In genomic region chr14:64503184-64503433, GRCh38 we compare ENCODE assay signal across 1 cellular context.
TF ChIP-seq lines count a peak whose summit lies in the region.

No MANE protein-coding gene starts in this region.

TF ChIP-seq in GM12878, 131 proteins besides CTCF, POLR2A, EP300 and RAD21:
- TF ChIP-seq HDGF (IDR thresholded peaks at IDR 0.05) (peak; percentile 17; the same call in 1 of the 2 replicates), HSF1 (IDR thresholded peaks at IDR 0.05; ENCODE audit: low read depth, low read length) (no peak)
- TF ChIP-seq, protein P1, sequence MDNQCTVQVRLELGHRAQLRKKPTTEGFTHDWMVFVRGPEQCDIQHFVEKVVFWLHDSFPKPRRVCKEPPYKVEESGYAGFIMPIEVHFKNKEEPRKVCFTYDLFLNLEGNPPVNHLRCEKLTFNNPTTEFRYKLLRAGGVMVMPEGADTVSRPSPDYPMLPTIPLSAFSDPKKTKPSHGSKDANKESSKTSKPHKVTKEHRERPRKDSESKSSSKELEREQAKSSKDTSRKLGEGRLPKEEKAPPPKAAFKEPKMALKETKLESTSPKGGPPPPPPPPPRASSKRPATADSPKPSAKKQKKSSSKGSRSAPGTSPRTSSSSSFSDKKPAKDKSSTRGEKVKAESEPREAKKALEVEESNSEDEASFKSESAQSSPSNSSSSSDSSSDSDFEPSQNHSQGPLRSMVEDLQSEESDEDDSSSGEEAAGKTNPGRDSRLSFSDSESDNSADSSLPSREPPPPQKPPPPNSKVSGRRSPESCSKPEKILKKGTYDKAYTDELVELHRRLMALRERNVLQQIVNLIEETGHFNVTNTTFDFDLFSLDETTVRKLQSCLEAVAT (IDR thresholded peaks at IDR 0.05): peak; percentile 69
- TF ChIP-seq, protein P2, sequence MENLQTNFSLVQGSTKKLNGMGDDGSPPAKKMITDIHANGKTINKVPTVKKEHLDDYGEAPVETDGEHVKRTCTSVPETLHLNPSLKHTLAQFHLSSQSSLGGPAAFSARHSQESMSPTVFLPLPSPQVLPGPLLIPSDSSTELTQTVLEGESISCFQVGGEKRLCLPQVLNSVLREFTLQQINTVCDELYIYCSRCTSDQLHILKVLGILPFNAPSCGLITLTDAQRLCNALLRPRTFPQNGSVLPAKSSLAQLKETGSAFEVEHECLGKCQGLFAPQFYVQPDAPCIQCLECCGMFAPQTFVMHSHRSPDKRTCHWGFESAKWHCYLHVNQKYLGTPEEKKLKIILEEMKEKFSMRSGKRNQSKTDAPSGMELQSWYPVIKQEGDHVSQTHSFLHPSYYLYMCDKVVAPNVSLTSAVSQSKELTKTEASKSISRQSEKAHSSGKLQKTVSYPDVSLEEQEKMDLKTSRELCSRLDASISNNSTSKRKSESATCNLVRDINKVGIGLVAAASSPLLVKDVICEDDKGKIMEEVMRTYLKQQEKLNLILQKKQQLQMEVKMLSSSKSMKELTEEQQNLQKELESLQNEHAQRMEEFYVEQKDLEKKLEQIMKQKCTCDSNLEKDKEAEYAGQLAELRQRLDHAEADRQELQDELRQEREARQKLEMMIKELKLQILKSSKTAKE (IDR thresholded peaks at IDR 0.05; ENCODE audit: low read depth, poor library complexity, severe bottlenecking): peak; percentile 5
TF ChIP-seq in GM12878: peak in this region for 3.
